Comparison of ENCODE assay signal across 8 cellular contexts in the genomic region with DNA sequence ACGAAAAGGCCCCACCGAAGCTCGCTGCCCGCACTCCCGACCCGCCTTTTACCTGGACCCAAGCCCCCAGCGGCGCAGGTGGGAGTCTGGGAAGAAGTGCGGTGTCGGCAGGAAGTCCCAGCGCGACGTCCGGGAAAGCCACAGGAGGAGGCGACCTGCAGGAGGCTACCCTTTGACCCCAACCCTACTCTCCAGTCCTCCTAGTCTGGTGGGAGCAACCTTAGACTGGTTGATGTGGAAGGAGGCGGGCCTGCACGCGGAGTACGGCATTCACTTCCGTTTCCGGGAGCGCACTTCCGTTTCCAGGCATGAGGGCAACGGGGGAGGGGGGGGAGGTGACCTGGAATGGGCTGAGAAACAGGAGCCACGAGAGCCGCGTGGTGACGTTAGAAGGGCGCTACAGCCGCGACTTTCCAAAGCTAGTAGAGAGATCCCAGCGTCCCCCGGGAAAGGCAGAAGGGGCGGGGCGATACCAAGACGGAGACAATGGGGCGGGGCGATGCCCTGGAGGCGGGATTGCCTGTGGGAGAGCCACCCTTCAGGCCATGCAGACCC. TPM values are rescaled to one million over a fixed set of nuclear protein-coding genes. Genes with fewer than 3 reads are reported as not detected.
DNase-seq lines count a peak whose midpoint lies in the region; ATAC-seq and TF ChIP-seq lines count a peak whose summit lies in the region.

No MANE protein-coding gene starts in this region.

- peak; percentile 51 for DNase-seq in GM04503 (ENCODE audit: low read depth)
- DNase-seq in activated naive CD4-positive, alpha-beta T cell treated with anti-CD3 and anti-CD28 coated beads, Interleukin-2, amount 50 U/mL, for 16 hours = peak; percentile 71
- DNase-seq in left cardiac atrium = peak; percentile 86
- no peak for DNase-seq in HAP-1 (ENCODE audit: low spot score in 2 of 2)

- H3K9ac ChIP-seq in skeletal muscle satellite cell (ENCODE audit: low read depth, low read length) = peak overlapping the region; percentile 77

- intact Hi-C loops in left cardiac atrium (cut with DNase I) = no loop called here

- H3K9me3 ChIP-seq in skeletal muscle satellite cell (replicated peaks; ENCODE audit: low read length) (peaks cover 13% of the 10 kb centered on the region), HAP-1 (no peaks in the 10 kb centered on the region; the same call in 1 of the 2 replicates)

- H3K4me1 ChIP-seq in skeletal muscle satellite cell (ENCODE audit: control insufficient read depth, insufficient read depth, low read length) = no peaks in the 10 kb centered on the region
- H3K4me1 ChIP-seq in HAP-1 = no peaks in the 10 kb centered on the region

- H3K36me3 ChIP-seq in skeletal muscle satellite cell (ENCODE audit: insufficient read depth, low read length) (peaks cover 2% of the 10 kb centered on the region), HAP-1 (replicated peaks) (no peaks in the 10 kb centered on the region)

- in situ Hi-C loops in HAP-1 (cut with MboI; ENCODE audit: low sequenced_read_pairs) = no loop called here

- peak overlapping the region; percentile 83 for H3K4me3 ChIP-seq in skeletal muscle satellite cell (ENCODE audit: low read length)
- H3K4me3 ChIP-seq in HAP-1 = no peak overlapping the region

- ATAC-seq in left cardiac atrium = peak; percentile 96 to 97
- no peak for ATAC-seq in GM21381 (IDR thresholded peaks at IDR 0.05; ENCODE audit: unreplicated experiment)
- ATAC-seq in GM18520 (IDR thresholded peaks at IDR 0.05; ENCODE audit: unreplicated experiment) = no peak

- H3K27me3 ChIP-seq in skeletal muscle satellite cell (ENCODE audit: control insufficient read depth, insufficient read depth, low read length) = no peaks in the 10 kb centered on the region
- no peaks in the 10 kb centered on the region for H3K27me3 ChIP-seq in HAP-1 (ENCODE audit: low read depth)

- H3K4me2 ChIP-seq in skeletal muscle satellite cell (ENCODE audit: low read length) = peak overlapping the region; percentile 76

TF ChIP-seq in PFSK-1, 5 proteins besides CTCF, POLR2A, EP300 and RAD21:
- TF ChIP-seq, protein P1, sequence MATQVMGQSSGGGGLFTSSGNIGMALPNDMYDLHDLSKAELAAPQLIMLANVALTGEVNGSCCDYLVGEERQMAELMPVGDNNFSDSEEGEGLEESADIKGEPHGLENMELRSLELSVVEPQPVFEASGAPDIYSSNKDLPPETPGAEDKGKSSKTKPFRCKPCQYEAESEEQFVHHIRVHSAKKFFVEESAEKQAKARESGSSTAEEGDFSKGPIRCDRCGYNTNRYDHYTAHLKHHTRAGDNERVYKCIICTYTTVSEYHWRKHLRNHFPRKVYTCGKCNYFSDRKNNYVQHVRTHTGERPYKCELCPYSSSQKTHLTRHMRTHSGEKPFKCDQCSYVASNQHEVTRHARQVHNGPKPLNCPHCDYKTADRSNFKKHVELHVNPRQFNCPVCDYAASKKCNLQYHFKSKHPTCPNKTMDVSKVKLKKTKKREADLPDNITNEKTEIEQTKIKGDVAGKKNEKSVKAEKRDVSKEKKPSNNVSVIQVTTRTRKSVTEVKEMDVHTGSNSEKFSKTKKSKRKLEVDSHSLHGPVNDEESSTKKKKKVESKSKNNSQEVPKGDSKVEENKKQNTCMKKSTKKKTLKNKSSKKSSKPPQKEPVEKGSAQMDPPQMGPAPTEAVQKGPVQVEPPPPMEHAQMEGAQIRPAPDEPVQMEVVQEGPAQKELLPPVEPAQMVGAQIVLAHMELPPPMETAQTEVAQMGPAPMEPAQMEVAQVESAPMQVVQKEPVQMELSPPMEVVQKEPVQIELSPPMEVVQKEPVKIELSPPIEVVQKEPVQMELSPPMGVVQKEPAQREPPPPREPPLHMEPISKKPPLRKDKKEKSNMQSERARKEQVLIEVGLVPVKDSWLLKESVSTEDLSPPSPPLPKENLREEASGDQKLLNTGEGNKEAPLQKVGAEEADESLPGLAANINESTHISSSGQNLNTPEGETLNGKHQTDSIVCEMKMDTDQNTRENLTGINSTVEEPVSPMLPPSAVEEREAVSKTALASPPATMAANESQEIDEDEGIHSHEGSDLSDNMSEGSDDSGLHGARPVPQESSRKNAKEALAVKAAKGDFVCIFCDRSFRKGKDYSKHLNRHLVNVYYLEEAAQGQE (IDR thresholded peaks at IDR 0.05; ENCODE audit: insufficient read depth in 1 of 2, low read depth in 2 of 2, low read length in 2 of 2) = no peak
- TF ChIP-seq POLR2AphosphoS5 (IDR thresholded peaks at IDR 0.05; ENCODE audit: low read depth, low read length) = peak; percentile 61
- peak; percentile 56 for TF ChIP-seq FOXP2 (optimal IDR thresholded peaks at IDR 0.05; ENCODE audit: borderline replicate concordance, extremely low read depth, extremely low read length, insufficient read depth)
- TF ChIP-seq SIN3A (IDR thresholded peaks at IDR 0.05; ENCODE audit: borderline replicate concordance, insufficient read depth, low read length) = no peak
- no peak for TF ChIP-seq TAF1 (IDR thresholded peaks at IDR 0.05; ENCODE audit: borderline replicate concordance, insufficient read depth, low read length)

RNA-seq across cellular contexts. Expression of gene ZNF266, which starts 28.5 kb away (rescaled TPM):
- 4.2 TPM for polyA plus RNA-seq in PFSK-1 (2012; ENCODE audit: insufficient read length, low read depth)
- total RNA-seq in left cardiac atrium = 10 to 100 TPM; 10.8 to 12.1 TPM
- 4.8 and 6.6 TPM in 2 replicates for total RNA-seq in skeletal muscle satellite cell (2012; rRNA removed)

RNA-seq across cellular contexts. Expression of gene ZNF177, which starts 44.1 kb away (rescaled TPM):
- 0.38 TPM for polyA plus RNA-seq in PFSK-1 (2012; ENCODE audit: insufficient read length, low read depth)
- total RNA-seq in left cardiac atrium = 1 to 10 TPM; 1.8 TPM
- 0.44 and 0.51 TPM in 2 replicates for total RNA-seq in skeletal muscle satellite cell (2012; rRNA removed)

Comparison
In these comparisons a context has a peak if more than half of its experiments do, and no peak if none do; other contexts are left out.
1. DNase-seq: peak in GM04503 (single experiment), activated naive CD4-positive, alpha-beta T cell treated with anti-CD3 and anti-CD28 coated beads, Interleukin-2, amount 50 U/mL, for 16 hours (single experiment) and left cardiac atrium (single experiment); none in HAP-1 (0 of 2).
2. ATAC-seq: peak in left cardiac atrium (2 of 2); none in GM21381 (single experiment) and GM18520 (single experiment).